In the genomic region with DNA sequence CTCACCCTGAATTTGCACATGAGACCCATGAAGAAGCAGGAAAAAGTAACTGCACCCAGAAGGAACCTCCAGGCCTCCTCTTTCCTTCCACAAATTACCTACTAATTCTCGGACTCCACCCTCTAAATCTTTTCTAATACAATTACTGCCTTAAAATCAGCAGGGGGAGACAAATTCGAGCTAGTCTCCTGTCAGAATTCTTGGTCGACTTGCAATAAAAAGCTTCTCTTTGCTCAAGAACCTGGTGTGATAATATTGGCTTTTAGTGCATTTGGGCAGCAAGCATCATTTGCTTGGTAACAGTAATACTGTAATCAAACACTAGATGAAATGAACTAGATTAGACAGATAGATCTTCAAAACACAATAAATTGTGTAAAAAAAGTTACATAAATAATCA, we compare ENCODE assay signal across 13 cellular contexts.
DNase-seq lines count a peak whose midpoint lies in the region; ATAC-seq and TF ChIP-seq lines count a peak whose summit lies in the region.
"Had no signal": no experiment of that assay in that cellular context is flagged by ENCODE, and none has a peak within 500 bp of the region (broad histone marks: within the 10 kb centered on the region; RNA-seq: fewer than 3 reads in every experiment).

No MANE protein-coding gene starts in this region.

- no peaks in the 10 kb centered on the region for H3K36me3 Mint-ChIP-seq in chondrocyte (ENCODE audit: low read depth)

- H3K4me2 ChIP-seq in SK-N-SH (no peak overlapping the region), MM.1S (ENCODE audit: low read depth, low read length) (no peak overlapping the region)
- H3K4me2 ChIP-seq: BLaER1 had no signal

- no peak overlapping the region for H3K27ac Mint-ChIP-seq in chondrocyte (ENCODE audit: unreplicated experiment)
- H3K27ac Mint-ChIP-seq: progenitor cell of endocrine pancreas had no signal

- H3K9ac ChIP-seq in SK-N-SH, result no peak overlapping the region
- no peak overlapping the region for H3K9ac ChIP-seq in MM.1S (ENCODE audit: low read length)
- H3K9ac ChIP-seq: BLaER1 had no signal

- CTCF ChIA-PET in SK-N-SH (lab: Yijun Ruan, JAX), result no interaction called here

- H3F3A ChIP-seq in SK-N-SH (replicated peaks; ENCODE audit: insufficient read depth), result no peaks in the 10 kb centered on the region
- H3F3A ChIP-seq in MM.1S (ENCODE audit: insufficient read depth, low read length), result no peaks in the 10 kb centered on the region

- H3K4me3 ChIP-seq in SK-N-SH (ENCODE audit: low read depth in 2 of 2, low read length in 1 of 2), result no peak overlapping the region
- no peak overlapping the region for H3K4me3 ChIP-seq in MM.1S (ENCODE audit: low read length)
- H3K4me3 ChIP-seq: BLaER1, lung had no signal

- DNase-seq in SK-N-SH (peak; percentile 2), MM.1S (peak; percentile 65), chondrocyte (ENCODE audit: low spot score) (no peak), renal cortical epithelial cell (ENCODE audit: low read depth) (peak; percentile 6), hippocampal formation (lab: John Stamatoyannopoulos, UW) (no peak), occipital lobe (lab: John Stamatoyannopoulos, UW) (no peak), NCI-H526 treated with DMSO at 0.1 percent for 48 hours (lab: John Stamatoyannopoulos, UW) (no peak)
- DNase-seq: cerebellar nuclear complex; stimulated activated CD4-positive, alpha-beta T cell treated with anti-CD3 and anti-CD28 coated beads, Interleukin-4, amount 100 ng/mL, for 4 hours had no signal

- peak; percentile 16; the same call in 1 of the 2 replicates for TF ChIP-seq RAD21 in SK-N-SH (IDR thresholded peaks at IDR 0.05; ENCODE audit: low read length)

- H3K36me3 ChIP-seq in SK-N-SH (replicated peaks in 1 of 2; ENCODE audit: control insufficient read depth in 1 of 2, insufficient read depth in 2 of 2, low read length in 1 of 2), result no peaks in the 10 kb centered on the region
- no peaks in the 10 kb centered on the region for H3K36me3 ChIP-seq in MM.1S (replicated peaks; ENCODE audit: insufficient read depth, low read length)
- H3K36me3 ChIP-seq: BLaER1 had no signal

- POLR2A ChIA-PET in SK-N-SH (lab: Yijun Ruan, JAX), result no interaction called here

- no peak overlapping the region for H3K27ac ChIP-seq in SK-N-SH (ENCODE audit: low read depth in 2 of 2, low read length in 1 of 2)
- no peak overlapping the region for H3K27ac ChIP-seq in MM.1S (ENCODE audit: low read length)
- H3K27ac ChIP-seq: BLaER1 had no signal

- H3K4me3 Mint-ChIP-seq in chondrocyte (ENCODE audit: unreplicated experiment), result no peak overlapping the region

- H3K27me3 ChIP-seq in SK-N-SH (ENCODE audit: insufficient read depth) (no peaks in the 10 kb centered on the region), MM.1S (replicated peaks; ENCODE audit: insufficient read depth, low read length) (no peaks in the 10 kb centered on the region)
- H3K27me3 ChIP-seq: BLaER1 had no signal

- no peaks in the 10 kb centered on the region for H3K9me3 Mint-ChIP-seq in chondrocyte (ENCODE audit: low read depth)

- ATAC-seq in SK-N-SH treated with all-trans-retinoic acid at 6 μM for 48 hours, result no peak

- H4K20me1 ChIP-seq in SK-N-SH (ENCODE audit: insufficient read depth) (no peaks in the 10 kb centered on the region), MM.1S (ENCODE audit: insufficient read depth, low read length) (no peaks in the 10 kb centered on the region)
- H4K20me1 ChIP-seq: BLaER1 had no signal

- no peaks in the 10 kb centered on the region; a peak in 1 of 4 replicates for H3K4me1 ChIP-seq in SK-N-SH (ENCODE audit: control insufficient read depth in 1 of 2, insufficient read depth in 2 of 2, low read depth in 1 of 2, low read length in 1 of 2)
- H3K4me1 ChIP-seq in MM.1S (ENCODE audit: low read length), result 0 out of 2 replicates have a peak, but pooled peaks cover 14% of the 10 kb centered on the region
- H3K4me1 ChIP-seq: BLaER1 had no signal

- no peak for TF ChIP-seq EP300 in SK-N-SH (IDR thresholded peaks at IDR 0.05; ENCODE audit: borderline replicate concordance in 1 of 2, low read depth in 1 of 2, low read length in 1 of 2)

- TF ChIP-seq CTCF in SK-N-SH (IDR thresholded peaks at IDR 0.05) (peak; percentile 37), MM.1S (IDR thresholded peaks at IDR 0.05; ENCODE audit: low read length) (peak; percentile 53), chondrocyte (IDR thresholded peaks at IDR 0.05) (peak; percentile 39)

- H3K79me2 ChIP-seq in SK-N-SH (ENCODE audit: insufficient read depth) (no peaks in the 10 kb centered on the region), MM.1S (ENCODE audit: low read length) (no peaks in the 10 kb centered on the region)

- no peak overlapping the region for H2AFZ ChIP-seq in SK-N-SH (ENCODE audit: low read depth)
- H2AFZ ChIP-seq in MM.1S (ENCODE audit: low read length), result no peak overlapping the region

- no peaks in the 10 kb centered on the region for H3K9me3 ChIP-seq in SK-N-SH
- no peaks in the 10 kb centered on the region for H3K9me3 ChIP-seq in MM.1S (replicated peaks; ENCODE audit: insufficient read depth, low read length)
- H3K9me3 ChIP-seq: BLaER1 had no signal

- H3K27me3 Mint-ChIP-seq in chondrocyte (ENCODE audit: low read depth), result peaks cover 7% of the 10 kb centered on the region
- H3K27me3 Mint-ChIP-seq: progenitor cell of endocrine pancreas had no signal

- 13% methylated on average over 3 of the region's 3 CpGs for WGBS in SK-N-SH (ENCODE audit: low lambda C conversion rate)

- H3K9me2 ChIP-seq in SK-N-SH, result no peaks in the 10 kb centered on the region
- no peaks in the 10 kb centered on the region for H3K9me2 ChIP-seq in MM.1S (replicated peaks; ENCODE audit: insufficient read depth, low read length)

- no peaks in the 10 kb centered on the region for H3K4me1 Mint-ChIP-seq in chondrocyte (ENCODE audit: low read depth)

TF ChIP-seq in SK-N-SH, 30 proteins besides CTCF, POLR2A, EP300 and RAD21 (continues in another document):
- TF ChIP-seq TEAD4 (IDR thresholded peaks at IDR 0.05; ENCODE audit: borderline replicate concordance, insufficient read depth) (no peak), TCF12 (IDR thresholded peaks at IDR 0.05) (no peak), CHD2 (IDR thresholded peaks at IDR 0.05; ENCODE audit: low read length, partially characterized antibody) (no peak), NFIC (IDR thresholded peaks at IDR 0.05; ENCODE audit: borderline replicate concordance) (no peak), FOXM1 (IDR thresholded peaks at IDR 0.05; ENCODE audit: low read depth) (no peak), FOXJ3 (CRISPR knock-in tag; IDR thresholded peaks at IDR 0.05) (no peak), RXRA (IDR thresholded peaks at IDR 0.05; ENCODE audit: borderline replicate concordance, low read depth) (no peak), EZH2phosphoT487 (IDR thresholded peaks at IDR 0.05; ENCODE audit: borderline replicate concordance, low read depth) (no peak), IRF3 (IDR thresholded peaks at IDR 0.05; ENCODE audit: low read depth, low read length) (no peak)
- TF ChIP-seq, protein P1, sequence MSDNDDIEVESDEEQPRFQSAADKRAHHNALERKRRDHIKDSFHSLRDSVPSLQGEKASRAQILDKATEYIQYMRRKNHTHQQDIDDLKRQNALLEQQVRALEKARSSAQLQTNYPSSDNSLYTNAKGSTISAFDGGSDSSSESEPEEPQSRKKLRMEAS (IDR thresholded peaks at IDR 0.05; ENCODE audit: low read depth), result no peak

TF ChIP-seq in SK-N-SH treated with all-trans-retinoic acid at 6 μM for 48 hours, 23 proteins besides CTCF, POLR2A, EP300 and RAD21 (continues in another document):
- TF ChIP-seq OSR1 (CRISPR knock-in tag; IDR thresholded peaks at IDR 0.05), result no peak
- no peak for TF ChIP-seq ZFP3 (CRISPR knock-in tag; IDR thresholded peaks at IDR 0.05)
- TF ChIP-seq SNAI2 (CRISPR knock-in tag; IDR thresholded peaks at IDR 0.05), result no peak
- TF ChIP-seq, protein P2, sequence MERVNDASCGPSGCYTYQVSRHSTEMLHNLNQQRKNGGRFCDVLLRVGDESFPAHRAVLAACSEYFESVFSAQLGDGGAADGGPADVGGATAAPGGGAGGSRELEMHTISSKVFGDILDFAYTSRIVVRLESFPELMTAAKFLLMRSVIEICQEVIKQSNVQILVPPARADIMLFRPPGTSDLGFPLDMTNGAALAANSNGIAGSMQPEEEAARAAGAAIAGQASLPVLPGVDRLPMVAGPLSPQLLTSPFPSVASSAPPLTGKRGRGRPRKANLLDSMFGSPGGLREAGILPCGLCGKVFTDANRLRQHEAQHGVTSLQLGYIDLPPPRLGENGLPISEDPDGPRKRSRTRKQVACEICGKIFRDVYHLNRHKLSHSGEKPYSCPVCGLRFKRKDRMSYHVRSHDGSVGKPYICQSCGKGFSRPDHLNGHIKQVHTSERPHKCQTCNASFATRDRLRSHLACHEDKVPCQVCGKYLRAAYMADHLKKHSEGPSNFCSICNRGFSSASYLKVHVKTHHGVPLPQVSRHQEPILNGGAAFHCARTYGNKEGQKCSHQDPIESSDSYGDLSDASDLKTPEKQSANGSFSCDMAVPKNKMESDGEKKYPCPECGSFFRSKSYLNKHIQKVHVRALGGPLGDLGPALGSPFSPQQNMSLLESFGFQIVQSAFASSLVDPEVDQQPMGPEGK (CRISPR knock-in tag; IDR thresholded peaks at IDR 0.05; ENCODE audit: borderline replicate concordance), result no peak
- TF ChIP-seq, protein P3, sequence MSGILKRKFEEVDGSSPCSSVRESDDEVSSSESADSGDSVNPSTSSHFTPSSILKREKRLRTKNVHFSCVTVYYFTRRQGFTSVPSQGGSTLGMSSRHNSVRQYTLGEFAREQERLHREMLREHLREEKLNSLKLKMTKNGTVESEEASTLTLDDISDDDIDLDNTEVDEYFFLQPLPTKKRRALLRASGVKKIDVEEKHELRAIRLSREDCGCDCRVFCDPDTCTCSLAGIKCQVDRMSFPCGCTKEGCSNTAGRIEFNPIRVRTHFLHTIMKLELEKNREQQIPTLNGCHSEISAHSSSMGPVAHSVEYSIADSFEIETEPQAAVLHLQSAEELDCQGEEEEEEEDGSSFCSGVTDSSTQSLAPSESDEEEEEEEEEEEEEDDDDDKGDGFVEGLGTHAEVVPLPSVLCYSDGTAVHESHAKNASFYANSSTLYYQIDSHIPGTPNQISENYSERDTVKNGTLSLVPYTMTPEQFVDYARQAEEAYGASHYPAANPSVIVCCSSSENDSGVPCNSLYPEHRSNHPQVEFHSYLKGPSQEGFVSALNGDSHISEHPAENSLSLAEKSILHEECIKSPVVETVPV (CRISPR knock-in tag; IDR thresholded peaks at IDR 0.05), result no peak
- no peak for TF ChIP-seq ZNF8 (CRISPR knock-in tag; IDR thresholded peaks at IDR 0.05)
- no peak for TF ChIP-seq ZFP30 (CRISPR knock-in tag; IDR thresholded peaks at IDR 0.05)
- no peak for TF ChIP-seq BACH2 (CRISPR knock-in tag; IDR thresholded peaks at IDR 0.05; ENCODE audit: borderline replicate concordance)
- TF ChIP-seq GLIS3 (CRISPR knock-in tag; IDR thresholded peaks at IDR 0.05), result no peak
- no peak for TF ChIP-seq CSDC2 (CRISPR knock-in tag; IDR thresholded peaks at IDR 0.05)

Comparison
In these comparisons a context has a peak if more than half of its experiments do, and no peak if none do; other contexts are left out.
1. DNase-seq: peak in SK-N-SH (single experiment), MM.1S (single experiment) and renal cortical epithelial cell (single experiment); none in chondrocyte (single experiment), hippocampal formation (0 of 2), occipital lobe (single experiment) and NCI-H526 treated with DMSO at 0.1 percent for 48 hours (single experiment).
2. Peak in every context shown above with its lines, with median percentiles within 50 percentile points of each other: CTCF ChIP-seq.